15 cellular contexts compared by ENCODE assay signal in genomic region chr9:103364753-103365152, GRCh38.
DNase-seq lines count a peak whose midpoint lies in the region; ATAC-seq and TF ChIP-seq lines count a peak whose summit lies in the region.
"Had no signal": no experiment of that assay in that cellular context is flagged by ENCODE, and none has a peak within 500 bp of the region (broad histone marks: within the 10 kb centered on the region; RNA-seq: fewer than 3 reads in every experiment).

No MANE protein-coding gene starts in this region.

- TF ChIP-seq CTCF in AG09319 (IDR thresholded peaks at IDR 0.05; ENCODE audit: low read depth, low read length) (no peak), mammary epithelial cell (conservative IDR thresholded peaks at IDR 0.05 in 1 of 2, IDR thresholded peaks at IDR 0.05 in 1 of 2; ENCODE audit: extremely low read depth in 1 of 2, insufficient read depth in 1 of 2, low read depth in 1 of 2, low read length in 2 of 2) (no peak), left lung (IDR thresholded peaks at IDR 0.05) (no peak)

- no TSS peak for BruUV-seq in mammary epithelial cell (replicated peaks; lab: Mats Ljungman, UMichigan)

- DNase-seq in AG09319 (ENCODE audit: extremely low read depth, low read depth) (peak; percentile 0), MG63 (peak; percentile 48), mammary epithelial cell (peak; percentile 94), left lung (no peak), DMS153 treated with DMSO at 0.1 percent for 48 hours (lab: John Stamatoyannopoulos, UW; ENCODE audit: unreplicated experiment) (no peak)
- DNase-seq: activated naive CD4-positive, alpha-beta T cell treated with anti-CD3 and anti-CD28 coated beads, Interleukin-2, amount 50 U/mL, for 16 hours; IMR-90; NCI-H1105; stimulated activated naive B cell treated with anti-CD40 and anti-IgM and Interleukin-4, amounts not matched to agents 10 μg/mL and 1 μg/mL and 100 μg/mL, for 72 hours had no signal

- in situ Hi-C loops in mammary epithelial cell (cut with MboI; ENCODE audit: low sequenced_read_pairs in 2 of 2) = no loop called here

- no peak overlapping the region for H3K9ac ChIP-seq in mammary epithelial cell (ENCODE audit: insufficient read depth, low read length)

- no peaks in the 10 kb centered on the region for H3K36me3 ChIP-seq in MG63
- no peaks in the 10 kb centered on the region for H3K36me3 ChIP-seq in mammary epithelial cell (ENCODE audit: insufficient read depth, low read length)
- no peaks in the 10 kb centered on the region for H3K36me3 ChIP-seq in left lung

- CTCF ChIA-PET in mammary epithelial cell (lab: Charles Lee; ENCODE audit: low non-redundant PET) = no interaction called here

- dilution Hi-C loops in mammary epithelial cell (cut with HindIII; ENCODE audit: low sequenced_read_pairs) = no loop called here

- H3K79me2 ChIP-seq in mammary epithelial cell (ENCODE audit: insufficient read depth, low read length) = no peaks in the 10 kb centered on the region

- ATAC-seq in left lung (peak; percentile 37), HG03196 (IDR thresholded peaks at IDR 0.05; ENCODE audit: unreplicated experiment) (no peak), HG03520 (IDR thresholded peaks at IDR 0.05; ENCODE audit: unreplicated experiment) (no peak), GM18870 (IDR thresholded peaks at IDR 0.05; ENCODE audit: unreplicated experiment) (no peak)
- ATAC-seq: natural killer cell treated with Interleukin-12 subunit alpha and Interleukin-12 subunit beta and Interleukin-15 and Interleukin-18, amount 100 ng/mL, for 72 hours; stimulated activated naive B cell treated with anti-CD40 and anti-IgM and Interleukin-4, amounts not matched to agents 10 μg/mL and 1 μg/mL and 100 μg/mL, for 72 hours; WTC11 had no signal

- peak overlapping the region; percentile 66 for H3K4me2 ChIP-seq in mammary epithelial cell (ENCODE audit: insufficient read depth, low read depth, low read length)

- H4K20me1 ChIP-seq in mammary epithelial cell (ENCODE audit: insufficient read depth, low read length) = no peaks in the 10 kb centered on the region

- intact Hi-C loops in mammary epithelial cell (cut with micrococcal nuclease) = no loop called here
- intact Hi-C loops in left lung (cut with DNase I) = no loop called here

- H3K9me3 ChIP-seq in MG63 = no peaks in the 10 kb centered on the region
- H3K9me3 ChIP-seq in mammary epithelial cell (replicated peaks; ENCODE audit: insufficient read depth, low read length) = no peaks in the 10 kb centered on the region
- peaks cover 0 to 1% of the 10 kb centered on the region in 2 donors for H3K9me3 ChIP-seq in left lung

- H3K27me3 ChIP-seq in MG63 = no peaks in the 10 kb centered on the region
- no peaks in the 10 kb centered on the region for H3K27me3 ChIP-seq in mammary epithelial cell (ENCODE audit: insufficient read depth, low read length)
- H3K27me3 ChIP-seq in left lung = no peaks in the 10 kb centered on the region

- H3K4me3 ChIP-seq in MG63 (no peak overlapping the region), mammary epithelial cell (replicated peaks in 1 of 3; ENCODE audit: insufficient read depth in 1 of 3, low read depth in 2 of 3, low read length in 3 of 3) (no peak overlapping the region), left lung (no peak overlapping the region)
- H3K4me3 ChIP-seq: SK-N-MC had no signal

- H2AFZ ChIP-seq in mammary epithelial cell (ENCODE audit: low read depth, low read length) = no peak overlapping the region

- H3K27ac ChIP-seq in mammary epithelial cell (ENCODE audit: insufficient read depth, low read depth, low read length) (peak overlapping the region; percentile 36), left lung (no peak overlapping the region)
- H3K27ac ChIP-seq: SK-N-MC had no signal

- WGBS in mammary epithelial cell (ENCODE audit: low coverage, missing lambda C conversion rate) = 0% methylated on average over 2 of the region's 2 CpGs

- H3K4me1 ChIP-seq in mammary epithelial cell (ENCODE audit: insufficient read depth, low read length) (peaks cover 20% of the 10 kb centered on the region), left lung (no peaks in the 10 kb centered on the region)

Comparison
In these comparisons a context has a peak if more than half of its experiments do, and no peak if none do; other contexts are left out.
1. DNase-seq: peak in AG09319 (single experiment), MG63 (single experiment) and mammary epithelial cell (single experiment); none in left lung (0 of 2) and DMS153 treated with DMSO at 0.1 percent for 48 hours (single experiment).